18 cellular contexts compared by ENCODE assay signal in genomic region chr12:46508651-46509050, GRCh38.
DNase-seq lines count a peak whose midpoint lies in the region; ATAC-seq, FAIRE-seq and TF ChIP-seq lines count a peak whose summit lies in the region.
"Had no signal": no experiment of that assay in that cellular context is flagged by ENCODE, and none has a peak within 500 bp of the region (broad histone marks: within the 10 kb centered on the region; RNA-seq: fewer than 3 reads in every experiment).

No MANE protein-coding gene starts in this region.

- H3K27me3 ChIP-seq in HCT116 (ENCODE audit: insufficient read depth, low read length) (no peaks in the 10 kb centered on the region), keratinocyte (ENCODE audit: control insufficient read depth, extremely low read depth, insufficient read depth, low read length) (no peaks in the 10 kb centered on the region)

- dilution Hi-C loops in keratinocyte (cut with MboI; ENCODE audit: extremely low pct_ligation_motif_present, low sequenced_read_pairs), result no loop called here

- no peak for TF ChIP-seq POLR2A in HCT116 (IDR thresholded peaks at IDR 0.05; ENCODE audit: borderline replicate concordance, extremely low read depth, insufficient read depth, insufficient read length)

- H3K36me3 ChIP-seq in HCT116 (ENCODE audit: control insufficient read depth in 1 of 2, insufficient read depth in 2 of 2, low read length in 2 of 2) (peaks cover 0 to 10% of the 10 kb centered on the region in 2 experiments; a peak in 1 of 4 replicates), keratinocyte (ENCODE audit: control insufficient read depth in 2 of 2, extremely low read depth in 1 of 2, insufficient read depth in 2 of 2, low read length in 2 of 2) (peaks cover 0 to 4% of the 10 kb centered on the region in 2 experiments)
- H3K36me3 ChIP-seq: HAP-1 had no signal

- no TSS peak for BruUV-seq in HCT116 (replicated peaks; lab: Mats Ljungman, UMichigan)

- RAD21 ChIA-PET in HCT116 (lab: Charles Lee; ENCODE audit: low non-redundant PET in 1 of 2, low total read pairs in 2 of 2, uncharacterized antibody in 2 of 2, unreplicated experiment in 2 of 2), result no interaction called here

- no peak overlapping the region for H3K9ac ChIP-seq in HCT116 (ENCODE audit: low read length)
- H3K9ac ChIP-seq in keratinocyte (ENCODE audit: control insufficient read depth, extremely low read depth, insufficient read depth, low read length), result no peak overlapping the region

- intact Hi-C loops in HCT116 (cut with micrococcal nuclease), result no loop called here

- DNase-seq in HCT116 (ENCODE audit: low read depth, low spot score) (no peak), SK-MEL-5 (ENCODE audit: low read depth, low spot score) (peak; percentile 91), keratinocyte (ENCODE audit: low read depth, low spot score) (no peak), T-helper 1 cell (no peak)
- DNase-seq: C1 segment of cervical spinal cord; Calu3; CD4-positive, alpha-beta memory T cell; COR-L47; DMS53; DMS79 treated with DMSO at 0.1 percent for 48 hours; GF-D8; GOT3 had no signal

- no peaks in the 10 kb centered on the region for H4K20me1 ChIP-seq in HCT116 (ENCODE audit: insufficient read depth)
- H4K20me1 ChIP-seq in keratinocyte (ENCODE audit: control insufficient read depth, extremely low read depth, insufficient read depth, low read length), result no peaks in the 10 kb centered on the region

- CTCF ChIA-PET in HCT116 (lab: Charles Lee), result no interaction called here

- H3K9me1 ChIP-seq in keratinocyte (ENCODE audit: control insufficient read depth, extremely low read depth, insufficient read depth, low read length), result no peaks in the 10 kb centered on the region

- TF ChIP-seq RAD21 in HCT116 (IDR thresholded peaks at IDR 0.05; ENCODE audit: low read depth), result no peak

- H3K27ac ChIP-seq in HCT116 (ENCODE audit: low read depth, low read length), result no peak overlapping the region
- no peak overlapping the region for H3K27ac ChIP-seq in keratinocyte (ENCODE audit: control insufficient read depth, insufficient read depth, low read length)

- no peak overlapping the region for H2AFZ ChIP-seq in HCT116 (ENCODE audit: low read depth, low read length, poor library complexity, severe bottlenecking)
- no peak overlapping the region for H2AFZ ChIP-seq in keratinocyte (ENCODE audit: control insufficient read depth, low read length)

- H3K4me3 ChIP-seq in HCT116 (replicated peaks in 1 of 2; ENCODE audit: low read depth in 1 of 2, low read length in 2 of 2) (no peak overlapping the region), keratinocyte (ENCODE audit: control insufficient read depth in 2 of 3, extremely low read depth in 1 of 3, insufficient read depth in 2 of 3, low read depth in 1 of 3, low read length in 3 of 3) (no peak overlapping the region)
- H3K4me3 ChIP-seq: HAP-1 had no signal

- H3K79me2 ChIP-seq in HCT116 (ENCODE audit: insufficient read depth, low read length), result 0 out of 2 replicates have a peak, but pooled peaks cover 3% of the 10 kb centered on the region
- no peaks in the 10 kb centered on the region for H3K79me2 ChIP-seq in keratinocyte (ENCODE audit: control insufficient read depth, insufficient read depth, low read length)

- TF ChIP-seq CTCF in HCT116 (IDR thresholded peaks at IDR 0.05 in 2 of 3, conservative IDR thresholded peaks at IDR 0.05 in 1 of 3; ENCODE audit: borderline replicate concordance in 1 of 3, insufficient read depth in 1 of 3, low read depth in 2 of 3, low read length in 2 of 3) (no peak), keratinocyte (optimal IDR thresholded peaks at IDR 0.05 in 1 of 3, IDR thresholded peaks at IDR 0.05 in 1 of 3, conservative IDR thresholded peaks at IDR 0.05 in 1 of 3; ENCODE audit: extremely low read depth in 1 of 3, insufficient read depth in 2 of 3, low read length in 3 of 3) (no peak)

- H3K4me2 ChIP-seq in HCT116 (ENCODE audit: low read length), result no peak overlapping the region
- no peak overlapping the region for H3K4me2 ChIP-seq in keratinocyte (ENCODE audit: control insufficient read depth, extremely low read depth, insufficient read depth, low read depth, low read length)

- POLR2A ChIA-PET in HCT116 (lab: Charles Lee), result no interaction called here

- in situ Hi-C loops in SK-MEL-5 (cut with HindIII; ENCODE audit: low pct_unique_long_range_greater_than_20kb, low sequenced_read_pairs), result no loop called here

- H3K9me3 ChIP-seq in HCT116 (ENCODE audit: control insufficient read depth in 1 of 2, insufficient read depth in 1 of 2, low read depth in 1 of 2, low read length in 2 of 2), result peaks cover 4 to 6% of the 10 kb centered on the region in 2 experiments; a peak in 2 of 4 replicates
- peaks cover 2% of the 10 kb centered on the region for H3K9me3 ChIP-seq in keratinocyte (ENCODE audit: control insufficient read depth, low read depth, low read length)
- H3K9me3 ChIP-seq: HAP-1 had no signal

- peak; percentile 20 for FAIRE-seq in keratinocyte (lab: Jason Lieb, UNC)
- FAIRE-seq: GM12891, GM18507, H54 had no signal

- H3K4me1 ChIP-seq in HCT116 (ENCODE audit: control insufficient read depth in 1 of 2, insufficient read depth in 2 of 2, low read length in 2 of 2), result peaks cover 0 to 13% of the 10 kb centered on the region in 2 experiments; a peak in 2 of 4 replicates
- peaks cover 17% of the 10 kb centered on the region for H3K4me1 ChIP-seq in keratinocyte (ENCODE audit: control insufficient read depth, extremely low read depth, insufficient read depth, low read length)
- H3K4me1 ChIP-seq: HAP-1 had no signal

- no peaks in the 10 kb centered on the region for H3K9me2 ChIP-seq in HCT116 (ENCODE audit: insufficient read depth)

- ATAC-seq in HCT116 (no peak), HG03095 (IDR thresholded peaks at IDR 0.05; ENCODE audit: unreplicated experiment) (no peak), GM19328 (IDR thresholded peaks at IDR 0.05; ENCODE audit: unreplicated experiment) (no peak)

TF ChIP-seq in HCT116, 20 proteins besides CTCF, POLR2A, EP300 and RAD21:
- 0 out of 2 replicates have a peak, but pooled peaks have one; percentile 22 for TF ChIP-seq POLR2AphosphoS5 (IDR thresholded peaks at IDR 0.05; ENCODE audit: low read depth, low read length)
- no peak for TF ChIP-seq ZBTB33 (IDR thresholded peaks at IDR 0.05; ENCODE audit: extremely low read depth, insufficient replicate concordance, low read length)
TF ChIP-seq in HCT116: peak in this region for 1.
